8 cellular contexts compared by ENCODE assay signal in genomic region chr3:51391566-51392300, GRCh38. TPM values are rescaled to one million over a fixed set of nuclear protein-coding genes. Genes with fewer than 3 reads are reported as not detected.
DNase-seq lines count a peak whose midpoint lies in the region; ATAC-seq and TF ChIP-seq lines count a peak whose summit lies in the region.

No MANE protein-coding gene starts in this region.

- peaks cover 68% of the 10 kb centered on the region for H3K4me1 Mint-ChIP-seq in stimulated activated naive CD8-positive, alpha-beta T cell treated with anti-CD3 and anti-CD28 coated beads, Interleukin-15, Interleukin-2, amounts not matched to agents 100 ng/mL and 50 ng/mL, for 24 hours (ENCODE audit: low read depth)

- peak overlapping the region; percentile 73 for H3K4me3 ChIP-seq in lower leg skin (ENCODE audit: low read depth, poor library complexity, severe bottlenecking)

- WGBS in lower leg skin, 2 donors: 4 to 18% methylated on average over 19 to 51 of the region's 109 CpGs

- DNase-seq in activated T-cell treated with anti-CD3 and anti-CD28 coated beads for 1 hour (ENCODE audit: low read depth): peak; percentile 30
- no peak for DNase-seq in activated T-cell treated with anti-CD3 and anti-CD28 coated beads for 4 hours
- peak; percentile 24 for DNase-seq in activated CD4-positive, CD25-positive, alpha-beta regulatory T cell treated with anti-CD3 and anti-CD28 coated beads, Interleukin-2, amount 50 U/mL, for 16 hours (ENCODE audit: low read depth, low spot score)
- peak; percentile 63 for DNase-seq in dermis blood vessel endothelial cell
- peak in 1 of 2 donors; percentile 89 for DNase-seq in lower leg skin (ENCODE audit: low spot score in 2 of 2)
- DNase-seq in mucosa of gallbladder (ENCODE audit: low spot score): no peak

- H3K36me3 Mint-ChIP-seq in stimulated activated naive CD8-positive, alpha-beta T cell treated with anti-CD3 and anti-CD28 coated beads, Interleukin-15, Interleukin-2, amounts not matched to agents 100 ng/mL and 50 ng/mL, for 24 hours (ENCODE audit: low read depth): peaks cover 57% of the 10 kb centered on the region

- H3K27me3 Mint-ChIP-seq in stimulated activated naive CD8-positive, alpha-beta T cell treated with anti-CD3 and anti-CD28 coated beads, Interleukin-15, Interleukin-2, amounts not matched to agents 100 ng/mL and 50 ng/mL, for 24 hours: no peaks in the 10 kb centered on the region

- peak; percentile 8 for ATAC-seq in HG03159 (IDR thresholded peaks at IDR 0.05; ENCODE audit: unreplicated experiment)

- no peak for TF ChIP-seq POLR2A in lower leg skin (IDR thresholded peaks at IDR 0.05)

- intact Hi-C loops in lower leg skin (cut with DNase I; ENCODE audit: low total_unique reads): loop anchor here (10.0 kb wide), 1 partner anchor 93 kb away; no protein-coding TSS in a partner anchor

- no peaks in the 10 kb centered on the region for H3K9me3 Mint-ChIP-seq in stimulated activated naive CD8-positive, alpha-beta T cell treated with anti-CD3 and anti-CD28 coated beads, Interleukin-15, Interleukin-2, amounts not matched to agents 100 ng/mL and 50 ng/mL, for 24 hours

- peak overlapping the region; percentile 81 for H3K27ac Mint-ChIP-seq in stimulated activated naive CD8-positive, alpha-beta T cell treated with anti-CD3 and anti-CD28 coated beads, Interleukin-15, Interleukin-2, amounts not matched to agents 100 ng/mL and 50 ng/mL, for 24 hours

- peak overlapping the region; percentile 85 for H3K4me3 Mint-ChIP-seq in stimulated activated naive CD8-positive, alpha-beta T cell treated with anti-CD3 and anti-CD28 coated beads, Interleukin-15, Interleukin-2, amounts not matched to agents 100 ng/mL and 50 ng/mL, for 24 hours

- no peak for TF ChIP-seq CTCF in lower leg skin (IDR thresholded peaks at IDR 0.05)

RNA-seq across cellular contexts. Expression of gene RBM15B, which starts 0.6 kb away (rescaled TPM):
- 49.4 and 51.0 TPM in 2 replicates for total RNA-seq in dermis blood vessel endothelial cell
- total RNA-seq in lower leg skin: 10 to 100 TPM; 24.8 to 42.6 (median 39.5) TPM
- 30.0 TPM for total RNA-seq in mucosa of gallbladder

RNA-seq across cellular contexts. Expression of gene MANF, which starts 6.6 kb away (rescaled TPM):
- total RNA-seq in dermis blood vessel endothelial cell (100 and 134 TPM in 2 replicates), lower leg skin (10 to 100 TPM; 36.0 to 58.5 (median 48.2) TPM), mucosa of gallbladder (124 TPM)

Comparison
In these comparisons a context has a peak if more than half of its experiments do, and no peak if none do; other contexts are left out.
1. DNase-seq: peak in activated T-cell treated with anti-CD3 and anti-CD28 coated beads for 1 hour (single experiment), activated CD4-positive, CD25-positive, alpha-beta regulatory T cell treated with anti-CD3 and anti-CD28 coated beads, Interleukin-2, amount 50 U/mL, for 16 hours (single experiment) and dermis blood vessel endothelial cell (single experiment); none in activated T-cell treated with anti-CD3 and anti-CD28 coated beads for 4 hours (single experiment) and mucosa of gallbladder (single experiment).